1 cellular context compared by ENCODE assay signal in the genomic region with DNA sequence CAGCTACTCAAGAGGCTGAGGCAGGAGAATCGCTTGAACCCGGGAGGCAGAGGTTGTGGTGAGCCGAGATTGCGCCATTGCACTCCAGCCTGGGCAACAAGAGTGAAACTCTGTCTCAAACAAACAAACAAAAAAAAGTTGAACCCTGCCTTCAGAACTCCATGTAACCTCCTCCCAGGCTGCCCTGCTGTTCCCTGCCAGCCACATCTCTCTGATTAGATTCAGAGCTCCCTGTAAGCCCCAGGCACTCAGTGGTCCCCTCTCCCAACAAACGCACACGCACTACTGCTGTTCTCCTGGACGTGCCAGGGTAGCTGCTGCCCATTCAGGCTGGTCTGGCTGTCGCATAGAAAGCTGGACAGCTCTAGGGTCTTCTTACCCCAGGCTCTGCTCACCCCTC. TPM values are rescaled to one million over a fixed set of nuclear protein-coding genes. Genes with fewer than 3 reads are reported as not detected.
"Had no signal": no experiment of that assay in that cellular context is flagged by ENCODE, and none has a peak within 500 bp of the region (broad histone marks: within the 10 kb centered on the region; RNA-seq: fewer than 3 reads in every experiment).

No MANE protein-coding gene starts in this region.

RNA-seq across cellular contexts. Expression of a gene that starts 9.5 kb away (rescaled TPM):
- total RNA-seq: bronchial epithelial cell had no signal
